27 cellular contexts compared by ENCODE assay signal in genomic region chr10:76333801-76334200, GRCh38.
DNase-seq lines count a peak whose midpoint lies in the region; ATAC-seq and TF ChIP-seq lines count a peak whose summit lies in the region.
"Had no signal": no experiment of that assay in that cellular context is flagged by ENCODE, and none has a peak within 500 bp of the region (broad histone marks: within the 10 kb centered on the region; RNA-seq: fewer than 3 reads in every experiment).

No MANE protein-coding gene starts in this region.

- ATAC-seq in gastroesophageal sphincter = no peak

- peaks cover 5% of the 10 kb centered on the region for H3F3A ChIP-seq in neural progenitor cell (ENCODE audit: low read depth)

- H3K4me3 ChIP-seq in gastroesophageal sphincter = no peak overlapping the region
- no peak overlapping the region for H3K4me3 ChIP-seq in neural progenitor cell
- H3K4me3 ChIP-seq in transverse colon = no peak overlapping the region
- H3K4me3 ChIP-seq: MG63 had no signal

- no peak overlapping the region for H3K9ac ChIP-seq in neural progenitor cell

- in situ Hi-C loops in transverse colon (cut with MboI; ENCODE audit: low pct_ligation_motif_present in 1 of 4, low pct_unique_long_range_greater_than_20kb in 1 of 4, low sequenced_read_pairs in 3 of 4) = no loop called here

- TF ChIP-seq POLR2A in gastroesophageal sphincter (IDR thresholded peaks at IDR 0.05) = no peak
- TF ChIP-seq POLR2A in transverse colon (IDR thresholded peaks at IDR 0.05) = no peak

- H3K36me3 Mint-ChIP-seq in neural progenitor cell = peaks cover 3% of the 10 kb centered on the region
- H3K36me3 Mint-ChIP-seq: activated naive CD8-positive, alpha-beta T cell treated with anti-CD3 and anti-CD28 coated beads for 36 hours; type B pancreatic cell had no signal

- peaks cover 7 to 70% (median 14%) of the 10 kb centered on the region in 3 donors for H3K4me1 ChIP-seq in gastroesophageal sphincter
- H3K4me1 ChIP-seq in neural progenitor cell = peaks cover 12% of the 10 kb centered on the region
- peaks cover 5 to 34% (median 27%) of the 10 kb centered on the region in 4 donors for H3K4me1 ChIP-seq in transverse colon

- peaks cover 43% of the 10 kb centered on the region for H3K4me1 Mint-ChIP-seq in neural progenitor cell
- H3K4me1 Mint-ChIP-seq: activated CD4-positive, alpha-beta memory T cell treated with anti-CD3 and anti-CD28 coated beads, Interleukin-2, amount 10 ng/mL, durations not matched to agents 7 days and 5 days; activated naive CD8-positive, alpha-beta T cell treated with anti-CD3 and anti-CD28 coated beads for 36 hours had no signal

- H3K9me3 Mint-ChIP-seq in neural progenitor cell = peaks cover 5% of the 10 kb centered on the region
- H3K9me3 Mint-ChIP-seq: activated CD4-positive, alpha-beta memory T cell treated with anti-CD3 and anti-CD28 coated beads, Interleukin-2, amount 10 ng/mL, durations not matched to agents 7 days and 5 days; activated naive CD8-positive, alpha-beta T cell treated with anti-CD3 and anti-CD28 coated beads for 36 hours; activated T-helper 2 cell treated with anti-CD3 and anti-CD28 coated beads, Interferon-gamma antibody, Interleukin-2, Interleukin-4, amounts not matched to agents 10 μg/mL and 5 μg/mL and 100 μg/mL, durations not matched to agents 14 hours and 24 hours and 36 hours; dendritic cell treated with granulocyte-macrophage colony-stimulating factor and Interleukin-4, amounts not matched to agents 40 ng/mL and 50 ng/mL, for 4 days; endodermal cell had no signal

- H3K36me3 ChIP-seq in gastroesophageal sphincter = no peaks in the 10 kb centered on the region
- no peaks in the 10 kb centered on the region for H3K36me3 ChIP-seq in neural progenitor cell
- H3K36me3 ChIP-seq in transverse colon = no peaks in the 10 kb centered on the region
- H3K36me3 ChIP-seq: MG63 had no signal

- H3K9me3 ChIP-seq in gastroesophageal sphincter (no peaks in the 10 kb centered on the region), neural progenitor cell (ENCODE audit: low read depth) (no peaks in the 10 kb centered on the region), transverse colon (no peaks in the 10 kb centered on the region)
- H3K9me3 ChIP-seq: Caco-2 had no signal

- H3K4me2 ChIP-seq in neural progenitor cell = peak overlapping the region; percentile 4

- no peaks in the 10 kb centered on the region for H3K27me3 ChIP-seq in gastroesophageal sphincter
- no peaks in the 10 kb centered on the region for H3K27me3 ChIP-seq in neural progenitor cell
- no peaks in the 10 kb centered on the region for H3K27me3 ChIP-seq in transverse colon
- H3K27me3 ChIP-seq: MG63 had no signal

- no peaks in the 10 kb centered on the region for H4K20me1 ChIP-seq in neural progenitor cell (ENCODE audit: low read depth)

- WGBS in gastroesophageal sphincter (ENCODE audit: low coverage in 1 of 2), 2 donors = 58 to 78% methylated on average over 3 to 4 of the region's 4 CpGs
- WGBS in transverse colon (ENCODE audit: low coverage in 1 of 2), 2 donors = 69 to 90% methylated on average over 2 to 4 of the region's 4 CpGs

- peak overlapping the region in 3 of 4 donors; percentile 32 to 58 (median 51) for H3K27ac ChIP-seq in gastroesophageal sphincter
- peak overlapping the region; percentile 18 for H3K27ac ChIP-seq in neural progenitor cell
- peak overlapping the region; percentile 23 to 67 (median 56) for H3K27ac ChIP-seq in transverse colon
- H3K27ac ChIP-seq: RWPE1 had no signal

- TF ChIP-seq EP300 in gastroesophageal sphincter (IDR thresholded peaks at IDR 0.05) (no peak), transverse colon (IDR thresholded peaks at IDR 0.05; ENCODE audit: low read depth) (no peak)

- peak overlapping the region; percentile 80 for H3K27ac Mint-ChIP-seq in neural progenitor cell
- H3K27ac Mint-ChIP-seq: activated CD4-positive, alpha-beta memory T cell treated with anti-CD3 and anti-CD28 coated beads, Interleukin-2, amount 10 ng/mL, durations not matched to agents 7 days and 5 days; activated naive CD8-positive, alpha-beta T cell treated with anti-CD3 and anti-CD28 coated beads for 36 hours; activated T-helper 2 cell treated with anti-CD3 and anti-CD28 coated beads, Interferon-gamma antibody, Interleukin-2, Interleukin-4, amounts not matched to agents 10 μg/mL and 5 μg/mL and 100 μg/mL, durations not matched to agents 14 hours and 24 hours and 36 hours; dendritic cell treated with granulocyte-macrophage colony-stimulating factor and Interleukin-4, amounts not matched to agents 40 ng/mL and 50 ng/mL, for 4 days; endodermal cell; type B pancreatic cell had no signal

- no peak overlapping the region for H3K4me3 Mint-ChIP-seq in neural progenitor cell
- H3K4me3 Mint-ChIP-seq: activated CD4-positive, alpha-beta memory T cell treated with anti-CD3 and anti-CD28 coated beads, Interleukin-2, amount 10 ng/mL, durations not matched to agents 7 days and 5 days; activated naive CD8-positive, alpha-beta T cell treated with anti-CD3 and anti-CD28 coated beads for 36 hours; dendritic cell treated with granulocyte-macrophage colony-stimulating factor and Interleukin-4, amounts not matched to agents 40 ng/mL and 50 ng/mL, for 4 days; endodermal cell; type B pancreatic cell had no signal

- DNase-seq in NCI-H446 treated with DMSO at 0.1 percent for 48 hours (lab: John Stamatoyannopoulos, UW) (peak; percentile 43), neural progenitor cell (ENCODE audit: low spot score) (peak; percentile 48), transverse colon (no peak), epidermal melanocyte (ENCODE audit: insufficient read length, low spot score) (no peak), KG1 (lab: John Stamatoyannopoulos, UW) (no peak)
- DNase-seq in activated effector memory CD4-positive, alpha-beta T cell treated with anti-CD3 and anti-CD28 coated beads, Interleukin-2, amount 50 U/mL, for 16 hours = no peak
- DNase-seq: activated CD4-positive, alpha-beta memory T cell treated with anti-CD3 and anti-CD28 coated beads, Interleukin-2, amount 10 ng/mL, durations not matched to agents 7 days and 5 days; activated CD4-positive, CD25-positive, alpha-beta regulatory T cell treated with anti-CD3 and anti-CD28 coated beads, Interleukin-2, amount 50 U/mL, for 72 hours; activated naive CD8-positive, alpha-beta T cell treated with anti-CD3 and anti-CD28 coated beads for 36 hours; aorta; Caco-2; central memory CD4-positive, alpha-beta T cell; DMS79 treated with DMSO at 0.1 percent for 48 hours; endodermal cell; HCEC 1CT; KBM-7; mammary epithelial cell; MG63; NCI-H1105 treated with DMSO at 0.1 percent for 48 hours; NCI-H2081; stimulated activated CD4-positive, alpha-beta T cell treated with anti-CD3 and anti-CD28 coated beads, Interleukin-2, amount 100 ng/mL, for 24 hours; T-helper 1 cell had no signal

- no peak for TF ChIP-seq CTCF in gastroesophageal sphincter (IDR thresholded peaks at IDR 0.05)
- TF ChIP-seq CTCF in neural progenitor cell (IDR thresholded peaks at IDR 0.05) = no peak
- no peak for TF ChIP-seq CTCF in transverse colon (IDR thresholded peaks at IDR 0.05)

- intact Hi-C loops in transverse colon (cut with DNase I; ENCODE audit: low total_unique reads) = loop anchor here (10.0 kb wide), 1 partner anchor 79 kb away; no protein-coding TSS in a partner anchor

- H3K79me2 ChIP-seq in neural progenitor cell (ENCODE audit: low read depth) = no peaks in the 10 kb centered on the region

- H2AFZ ChIP-seq in neural progenitor cell (replicated peaks) = peak overlapping the region; percentile 58

- H3K27me3 Mint-ChIP-seq in neural progenitor cell (ENCODE audit: insufficient read depth, low read depth) = peaks cover 8% of the 10 kb centered on the region
- H3K27me3 Mint-ChIP-seq: activated CD4-positive, alpha-beta memory T cell treated with anti-CD3 and anti-CD28 coated beads, Interleukin-2, amount 10 ng/mL, durations not matched to agents 7 days and 5 days; activated naive CD8-positive, alpha-beta T cell treated with anti-CD3 and anti-CD28 coated beads for 36 hours; dendritic cell treated with granulocyte-macrophage colony-stimulating factor and Interleukin-4, amounts not matched to agents 40 ng/mL and 50 ng/mL, for 4 days had no signal

Comparison
In these comparisons a context has a peak if more than half of its experiments do, and no peak if none do; other contexts are left out.
1. DNase-seq: peak in NCI-H446 treated with DMSO at 0.1 percent for 48 hours (single experiment) and neural progenitor cell (single experiment); none in transverse colon (single experiment), activated effector memory CD4-positive, alpha-beta T cell treated with anti-CD3 and anti-CD28 coated beads, Interleukin-2, amount 50 U/mL, for 16 hours (single experiment), epidermal melanocyte (single experiment) and KG1 (single experiment).
2. Peak in every context shown above with its lines, with median percentiles within 50 percentile points of each other: H3K27ac ChIP-seq.